2 cellular contexts compared by ENCODE assay signal in the genomic region with DNA sequence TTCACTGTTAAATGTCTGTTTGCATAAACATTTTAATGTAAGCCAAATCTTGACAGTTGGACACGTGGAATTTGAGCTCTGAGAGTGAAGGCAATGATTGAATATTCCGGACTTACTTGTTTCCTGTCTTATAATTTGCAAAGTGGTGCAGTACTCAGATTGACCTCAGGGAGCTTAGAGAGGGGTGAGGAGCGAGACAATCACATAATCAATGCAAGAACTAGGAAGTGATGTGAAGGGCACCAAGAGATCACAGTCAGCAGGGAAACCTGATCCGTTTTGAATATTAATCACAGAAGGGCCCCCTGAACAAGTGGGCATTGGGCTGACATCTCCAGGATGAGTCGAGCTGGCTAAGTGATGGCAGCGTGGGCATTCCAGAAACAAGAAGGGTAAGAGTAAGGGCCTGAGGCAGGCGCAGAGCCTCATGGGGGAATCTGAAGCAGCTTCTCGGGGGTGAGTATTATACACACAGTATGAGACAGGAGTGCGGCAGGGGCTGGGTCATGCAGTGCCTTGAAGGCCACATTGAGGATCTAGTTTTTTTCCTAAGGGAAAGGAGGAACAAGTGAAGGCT.
TF ChIP-seq lines count a peak whose summit lies in the region.

No MANE protein-coding gene starts in this region.

TF ChIP-seq in IMR-90, 13 proteins besides CTCF, POLR2A, EP300 and RAD21 (continued from another document):
- TF ChIP-seq, protein P1, sequence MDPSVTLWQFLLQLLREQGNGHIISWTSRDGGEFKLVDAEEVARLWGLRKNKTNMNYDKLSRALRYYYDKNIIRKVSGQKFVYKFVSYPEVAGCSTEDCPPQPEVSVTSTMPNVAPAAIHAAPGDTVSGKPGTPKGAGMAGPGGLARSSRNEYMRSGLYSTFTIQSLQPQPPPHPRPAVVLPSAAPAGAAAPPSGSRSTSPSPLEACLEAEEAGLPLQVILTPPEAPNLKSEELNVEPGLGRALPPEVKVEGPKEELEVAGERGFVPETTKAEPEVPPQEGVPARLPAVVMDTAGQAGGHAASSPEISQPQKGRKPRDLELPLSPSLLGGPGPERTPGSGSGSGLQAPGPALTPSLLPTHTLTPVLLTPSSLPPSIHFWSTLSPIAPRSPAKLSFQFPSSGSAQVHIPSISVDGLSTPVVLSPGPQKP (IDR thresholded peaks at IDR 0.05; ENCODE audit: borderline replicate concordance, low read depth, low read length), result no peak
- no peak for TF ChIP-seq MXI1 (IDR thresholded peaks at IDR 0.05; ENCODE audit: borderline replicate concordance, low read depth, low read length)
- TF ChIP-seq, protein P2, sequence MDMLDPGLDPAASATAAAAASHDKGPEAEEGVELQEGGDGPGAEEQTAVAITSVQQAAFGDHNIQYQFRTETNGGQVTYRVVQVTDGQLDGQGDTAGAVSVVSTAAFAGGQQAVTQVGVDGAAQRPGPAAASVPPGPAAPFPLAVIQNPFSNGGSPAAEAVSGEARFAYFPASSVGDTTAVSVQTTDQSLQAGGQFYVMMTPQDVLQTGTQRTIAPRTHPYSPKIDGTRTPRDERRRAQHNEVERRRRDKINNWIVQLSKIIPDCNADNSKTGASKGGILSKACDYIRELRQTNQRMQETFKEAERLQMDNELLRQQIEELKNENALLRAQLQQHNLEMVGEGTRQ (IDR thresholded peaks at IDR 0.05; ENCODE audit: low read depth, low read length), result no peak
- TF ChIP-seq MAFK (IDR thresholded peaks at IDR 0.05; ENCODE audit: low read depth, low read length), result no peak
- no peak for TF ChIP-seq FOS (IDR thresholded peaks at IDR 0.05; ENCODE audit: low read depth, low read length)
- no peak for TF ChIP-seq MAZ (IDR thresholded peaks at IDR 0.05; ENCODE audit: borderline replicate concordance, low read depth, low read length)
- no peak for TF ChIP-seq NFE2L2 (IDR thresholded peaks at IDR 0.05; ENCODE audit: low read depth, low read length)
- no peak for TF ChIP-seq CEBPB (IDR thresholded peaks at IDR 0.05; ENCODE audit: low read depth, low read length)

TF ChIP-seq in liver, 16 proteins besides CTCF, POLR2A, EP300 and RAD21 (continued from another document):
- TF ChIP-seq, protein P3, sequence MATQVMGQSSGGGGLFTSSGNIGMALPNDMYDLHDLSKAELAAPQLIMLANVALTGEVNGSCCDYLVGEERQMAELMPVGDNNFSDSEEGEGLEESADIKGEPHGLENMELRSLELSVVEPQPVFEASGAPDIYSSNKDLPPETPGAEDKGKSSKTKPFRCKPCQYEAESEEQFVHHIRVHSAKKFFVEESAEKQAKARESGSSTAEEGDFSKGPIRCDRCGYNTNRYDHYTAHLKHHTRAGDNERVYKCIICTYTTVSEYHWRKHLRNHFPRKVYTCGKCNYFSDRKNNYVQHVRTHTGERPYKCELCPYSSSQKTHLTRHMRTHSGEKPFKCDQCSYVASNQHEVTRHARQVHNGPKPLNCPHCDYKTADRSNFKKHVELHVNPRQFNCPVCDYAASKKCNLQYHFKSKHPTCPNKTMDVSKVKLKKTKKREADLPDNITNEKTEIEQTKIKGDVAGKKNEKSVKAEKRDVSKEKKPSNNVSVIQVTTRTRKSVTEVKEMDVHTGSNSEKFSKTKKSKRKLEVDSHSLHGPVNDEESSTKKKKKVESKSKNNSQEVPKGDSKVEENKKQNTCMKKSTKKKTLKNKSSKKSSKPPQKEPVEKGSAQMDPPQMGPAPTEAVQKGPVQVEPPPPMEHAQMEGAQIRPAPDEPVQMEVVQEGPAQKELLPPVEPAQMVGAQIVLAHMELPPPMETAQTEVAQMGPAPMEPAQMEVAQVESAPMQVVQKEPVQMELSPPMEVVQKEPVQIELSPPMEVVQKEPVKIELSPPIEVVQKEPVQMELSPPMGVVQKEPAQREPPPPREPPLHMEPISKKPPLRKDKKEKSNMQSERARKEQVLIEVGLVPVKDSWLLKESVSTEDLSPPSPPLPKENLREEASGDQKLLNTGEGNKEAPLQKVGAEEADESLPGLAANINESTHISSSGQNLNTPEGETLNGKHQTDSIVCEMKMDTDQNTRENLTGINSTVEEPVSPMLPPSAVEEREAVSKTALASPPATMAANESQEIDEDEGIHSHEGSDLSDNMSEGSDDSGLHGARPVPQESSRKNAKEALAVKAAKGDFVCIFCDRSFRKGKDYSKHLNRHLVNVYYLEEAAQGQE (IDR thresholded peaks at IDR 0.05), result no peak
- TF ChIP-seq EGR1 (IDR thresholded peaks at IDR 0.05; ENCODE audit: low read depth in 2 of 2), result no peak
- TF ChIP-seq GABPA (IDR thresholded peaks at IDR 0.05 in 1 of 2, conservative IDR thresholded peaks at IDR 0.05 in 1 of 2), result no peak
- TF ChIP-seq NR2F2 (IDR thresholded peaks at IDR 0.05), result no peak
- TF ChIP-seq FOXA2 (IDR thresholded peaks at IDR 0.05), result no peak
- TF ChIP-seq FOXA1 (IDR thresholded peaks at IDR 0.05), result no peak
- TF ChIP-seq, protein P4, sequence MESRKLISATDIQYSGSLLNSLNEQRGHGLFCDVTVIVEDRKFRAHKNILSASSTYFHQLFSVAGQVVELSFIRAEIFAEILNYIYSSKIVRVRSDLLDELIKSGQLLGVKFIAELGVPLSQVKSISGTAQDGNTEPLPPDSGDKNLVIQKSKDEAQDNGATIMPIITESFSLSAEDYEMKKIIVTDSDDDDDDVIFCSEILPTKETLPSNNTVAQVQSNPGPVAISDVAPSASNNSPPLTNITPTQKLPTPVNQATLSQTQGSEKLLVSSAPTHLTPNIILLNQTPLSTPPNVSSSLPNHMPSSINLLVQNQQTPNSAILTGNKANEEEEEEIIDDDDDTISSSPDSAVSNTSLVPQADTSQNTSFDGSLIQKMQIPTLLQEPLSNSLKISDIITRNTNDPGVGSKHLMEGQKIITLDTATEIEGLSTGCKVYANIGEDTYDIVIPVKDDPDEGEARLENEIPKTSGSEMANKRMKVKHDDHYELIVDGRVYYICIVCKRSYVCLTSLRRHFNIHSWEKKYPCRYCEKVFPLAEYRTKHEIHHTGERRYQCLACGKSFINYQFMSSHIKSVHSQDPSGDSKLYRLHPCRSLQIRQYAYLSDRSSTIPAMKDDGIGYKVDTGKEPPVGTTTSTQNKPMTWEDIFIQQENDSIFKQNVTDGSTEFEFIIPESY (IDR thresholded peaks at IDR 0.05), result no peak
- TF ChIP-seq, protein P5, sequence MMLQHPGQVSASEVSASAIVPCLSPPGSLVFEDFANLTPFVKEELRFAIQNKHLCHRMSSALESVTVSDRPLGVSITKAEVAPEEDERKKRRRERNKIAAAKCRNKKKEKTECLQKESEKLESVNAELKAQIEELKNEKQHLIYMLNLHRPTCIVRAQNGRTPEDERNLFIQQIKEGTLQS (IDR thresholded peaks at IDR 0.05), result no peak
- no peak for TF ChIP-seq HNF4A (conservative IDR thresholded peaks at IDR 0.05)
- no peak for TF ChIP-seq SP1 (IDR thresholded peaks at IDR 0.05)
- no peak for TF ChIP-seq RXRA (IDR thresholded peaks at IDR 0.05)
- no peak for TF ChIP-seq JUND (IDR thresholded peaks at IDR 0.05)
- TF ChIP-seq TAF1 (conservative IDR thresholded peaks at IDR 0.05), result no peak
- TF ChIP-seq YY1 (IDR thresholded peaks at IDR 0.05), result no peak
